In genomic region chr17:20226814-20227482, GRCh38 we compare ENCODE assay signal across 8 cellular contexts.
A peak's percentile ranks its signal among the peaks of the same experiment; 100 is the strongest.
DNase-seq lines count a peak whose midpoint lies in the region; ATAC-seq and TF ChIP-seq lines count a peak whose summit lies in the region.

No MANE protein-coding gene starts in this region.

- H4K20me1 ChIP-seq in OCI-LY1 (ENCODE audit: insufficient read depth, low read length), result no peaks in the 10 kb centered on the region

- no peak overlapping the region for H3K27ac ChIP-seq in OCI-LY1 (ENCODE audit: low read depth, low read length, poor library complexity, severe bottlenecking)

- TF ChIP-seq CTCF in OCI-LY1 (IDR thresholded peaks at IDR 0.05; ENCODE audit: low read length) (peak; percentile 83), epithelial cell of esophagus (IDR thresholded peaks at IDR 0.05; ENCODE audit: insufficient read depth, low read depth, low read length, missing control alignments) (peak; percentile 88)

- H3K4me3 ChIP-seq in OCI-LY1 (ENCODE audit: low read depth, low read length, poor library complexity, severe bottlenecking), result no peak overlapping the region
- H3K4me3 ChIP-seq in epithelial cell of esophagus (ENCODE audit: low read length), result no peak overlapping the region

- DNase-seq in GM03348 (ENCODE audit: low spot score) (peak; percentile 93), HPDE6-E6E7 (ENCODE audit: extremely low spot score) (peak; percentile 71), epithelial cell of esophagus (ENCODE audit: low read depth) (peak; percentile 79), mucosa of gallbladder (ENCODE audit: low spot score) (peak; percentile 78)
- DNase-seq in activated CD8-positive, alpha-beta memory T cell treated with anti-CD3 and anti-CD28 coated beads, Interleukin-2, amount 50 U/mL, for 4 hours, result peak; percentile 76
- peak; percentile 44 to 52 for DNase-seq in stimulated activated CD8-positive, alpha-beta memory T cell treated with anti-CD3 and anti-CD28 coated beads, Interleukin-4, amount 100 ng/mL, for 4 hours (ENCODE audit: low read depth in 2 of 2, low spot score in 1 of 2)

- no peaks in the 10 kb centered on the region for H3K36me3 ChIP-seq in OCI-LY1 (ENCODE audit: insufficient read depth, low read length)

- H3K4me1 ChIP-seq in OCI-LY1 (ENCODE audit: insufficient read depth, low read length, severe bottlenecking), result no peaks in the 10 kb centered on the region

- H3K27me3 ChIP-seq in OCI-LY1 (ENCODE audit: insufficient read depth, low read length), result no peaks in the 10 kb centered on the region

- H2AFZ ChIP-seq in OCI-LY1 (ENCODE audit: low read length), result no peak overlapping the region

- no peaks in the 10 kb centered on the region for H3K9me3 ChIP-seq in OCI-LY1 (ENCODE audit: low read length)

- H3K79me2 ChIP-seq in OCI-LY1 (ENCODE audit: insufficient read depth, low read length), result no peaks in the 10 kb centered on the region

- no peaks in the 10 kb centered on the region for H3F3A ChIP-seq in OCI-LY1 (ENCODE audit: insufficient read depth, low read length)

- no peak overlapping the region for H3K9ac ChIP-seq in OCI-LY1 (ENCODE audit: low read length)

- no peaks in the 10 kb centered on the region for H3K9me2 ChIP-seq in OCI-LY1 (ENCODE audit: low read depth, low read length)

- H3K4me2 ChIP-seq in OCI-LY1 (ENCODE audit: low read length), result no peak overlapping the region

- no peak for ATAC-seq in HG03097 (IDR thresholded peaks at IDR 0.05; ENCODE audit: low FRiP score, unreplicated experiment)
